ENCODE assay signal across 1 cellular context in genomic region chr3:151548206-151548605, GRCh38.
TF ChIP-seq lines count a peak whose summit lies in the region.

No MANE protein-coding gene starts in this region.

TF ChIP-seq in K562, 482 proteins besides CTCF, POLR2A, EP300 and RAD21 (continued from another document and continues in another):
- TF ChIP-seq, protein P1, sequence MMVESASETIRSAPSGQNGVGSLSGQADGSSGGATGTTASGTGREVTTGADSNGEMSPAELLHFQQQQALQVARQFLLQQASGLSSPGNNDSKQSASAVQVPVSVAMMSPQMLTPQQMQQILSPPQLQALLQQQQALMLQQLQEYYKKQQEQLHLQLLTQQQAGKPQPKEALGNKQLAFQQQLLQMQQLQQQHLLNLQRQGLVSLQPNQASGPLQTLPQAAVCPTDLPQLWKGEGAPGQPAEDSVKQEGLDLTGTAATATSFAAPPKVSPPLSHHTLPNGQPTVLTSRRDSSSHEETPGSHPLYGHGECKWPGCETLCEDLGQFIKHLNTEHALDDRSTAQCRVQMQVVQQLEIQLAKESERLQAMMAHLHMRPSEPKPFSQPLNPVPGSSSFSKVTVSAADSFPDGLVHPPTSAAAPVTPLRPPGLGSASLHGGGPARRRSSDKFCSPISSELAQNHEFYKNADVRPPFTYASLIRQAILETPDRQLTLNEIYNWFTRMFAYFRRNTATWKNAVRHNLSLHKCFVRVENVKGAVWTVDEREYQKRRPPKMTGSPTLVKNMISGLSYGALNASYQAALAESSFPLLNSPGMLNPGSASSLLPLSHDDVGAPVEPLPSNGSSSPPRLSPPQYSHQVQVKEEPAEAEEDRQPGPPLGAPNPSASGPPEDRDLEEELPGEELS (CRISPR knock-in tag; IDR thresholded peaks at IDR 0.05; ENCODE audit: borderline replicate concordance) = no peak
- TF ChIP-seq NR4A1 (CRISPR knock-in tag; IDR thresholded peaks at IDR 0.05) (no peak), NR4A1 (tag; IDR thresholded peaks at IDR 0.05) (no peak), ZZZ3 (IDR thresholded peaks at IDR 0.05) (no peak), POLR2AphosphoS2 (IDR thresholded peaks at IDR 0.05; ENCODE audit: low read length) (no peak), HINFP (tag; conservative IDR thresholded peaks at IDR 0.05; ENCODE audit: low read depth) (no peak), TRIM24 (IDR thresholded peaks at IDR 0.05) (no peak), ZNF24 (IDR thresholded peaks at IDR 0.05) (no peak), MCM3 (IDR thresholded peaks at IDR 0.05) (no peak), SMARCA4 (IDR thresholded peaks at IDR 0.05) (no peak), NCOA4 (IDR thresholded peaks at IDR 0.05; ENCODE audit: partially characterized antibody) (no peak), KAT8 (IDR thresholded peaks at IDR 0.05; ENCODE audit: low read depth) (no peak), TAL1 (IDR thresholded peaks at IDR 0.05) (peak; percentile 46), ZNF165 (CRISPR knock-in tag; IDR thresholded peaks at IDR 0.05; ENCODE audit: borderline replicate concordance) (no peak), BRF2 (IDR thresholded peaks at IDR 0.05; ENCODE audit: borderline replicate concordance, insufficient read depth, insufficient read length) (no peak), ZNF197 (CRISPR knock-in tag; IDR thresholded peaks at IDR 0.05; ENCODE audit: low read depth) (no peak), MAZ (CRISPR knock-in tag; conservative IDR thresholded peaks at IDR 0.05 in 1 of 2, IDR thresholded peaks at IDR 0.05 in 1 of 2) (no peak), HMBOX1 (IDR thresholded peaks at IDR 0.05) (0 out of 2 replicates have a peak, but pooled peaks have one; percentile 22), ZC3H4 (CRISPR knock-in tag; IDR thresholded peaks at IDR 0.05; ENCODE audit: borderline replicate concordance) (no peak), ZNF551 (CRISPR knock-in tag; IDR thresholded peaks at IDR 0.05) (no peak), MTA2 (IDR thresholded peaks at IDR 0.05; ENCODE audit: low read depth) (peak; percentile 34; the same call in 1 of the 2 replicates), ARHGAP35 (IDR thresholded peaks at IDR 0.05; ENCODE audit: partially characterized antibody) (peak; percentile 6), ZBTB40 (IDR thresholded peaks at IDR 0.05) (no peak), ZBTB40 (CRISPR knock-in tag; IDR thresholded peaks at IDR 0.05) (no peak), ETV5 (CRISPR knock-in tag; IDR thresholded peaks at IDR 0.05; ENCODE audit: low read depth) (no peak), ZNF263 (CRISPR knock-in tag; IDR thresholded peaks at IDR 0.05; ENCODE audit: borderline replicate concordance) (no peak), CBX8 (IDR thresholded peaks at IDR 0.05; ENCODE audit: borderline replicate concordance, extremely low read depth, low read depth, low read length, poor library complexity, severe bottlenecking) (no peak), SP2 (IDR thresholded peaks at IDR 0.05; ENCODE audit: extremely low read depth, low read depth, low read length, poor library complexity, severe bottlenecking) (no peak), FUS (optimal IDR thresholded peaks at IDR 0.05; ENCODE audit: low read depth, low read length) (no peak), NFRKB (IDR thresholded peaks at IDR 0.05; ENCODE audit: low read depth) (no peak), ZNF696 (CRISPR knock-in tag; conservative IDR thresholded peaks at IDR 0.05) (no peak), EHMT2 (IDR thresholded peaks at IDR 0.05) (peak; percentile 72; the same call in 1 of the 2 replicates), ILK (tag; IDR thresholded peaks at IDR 0.05; ENCODE audit: borderline replicate concordance, low read depth) (no peak), KLF1 (tag; IDR thresholded peaks at IDR 0.05) (no peak), DDX20 (tag; IDR thresholded peaks at IDR 0.05; ENCODE audit: low read depth) (no peak), GATAD2B (IDR thresholded peaks at IDR 0.05; ENCODE audit: borderline replicate concordance) (no peak), CREB1 (IDR thresholded peaks at IDR 0.05) (no peak), CREB1 (CRISPR knock-in tag; IDR thresholded peaks at IDR 0.05) (no peak), NCOA6 (IDR thresholded peaks at IDR 0.05) (no peak), NCOR1 (IDR thresholded peaks at IDR 0.05) (0 out of 2 replicates have a peak, but pooled peaks have one; percentile 20), ZNF175 (CRISPR knock-in tag; IDR thresholded peaks at IDR 0.05; ENCODE audit: low read depth) (no peak), MCM2 (IDR thresholded peaks at IDR 0.05; ENCODE audit: low read depth) (no peak), ARID3B (CRISPR knock-in tag; IDR thresholded peaks at IDR 0.05; ENCODE audit: borderline replicate concordance) (no peak), GTF2A2 (tag; IDR thresholded peaks at IDR 0.05) (no peak), JUND (IDR thresholded peaks at IDR 0.05; ENCODE audit: borderline replicate concordance, low read depth, low read length) (no peak), JUND (tag; IDR thresholded peaks at IDR 0.05; ENCODE audit: borderline replicate concordance, low read depth, low read length) (no peak)
- TF ChIP-seq, protein P2, sequence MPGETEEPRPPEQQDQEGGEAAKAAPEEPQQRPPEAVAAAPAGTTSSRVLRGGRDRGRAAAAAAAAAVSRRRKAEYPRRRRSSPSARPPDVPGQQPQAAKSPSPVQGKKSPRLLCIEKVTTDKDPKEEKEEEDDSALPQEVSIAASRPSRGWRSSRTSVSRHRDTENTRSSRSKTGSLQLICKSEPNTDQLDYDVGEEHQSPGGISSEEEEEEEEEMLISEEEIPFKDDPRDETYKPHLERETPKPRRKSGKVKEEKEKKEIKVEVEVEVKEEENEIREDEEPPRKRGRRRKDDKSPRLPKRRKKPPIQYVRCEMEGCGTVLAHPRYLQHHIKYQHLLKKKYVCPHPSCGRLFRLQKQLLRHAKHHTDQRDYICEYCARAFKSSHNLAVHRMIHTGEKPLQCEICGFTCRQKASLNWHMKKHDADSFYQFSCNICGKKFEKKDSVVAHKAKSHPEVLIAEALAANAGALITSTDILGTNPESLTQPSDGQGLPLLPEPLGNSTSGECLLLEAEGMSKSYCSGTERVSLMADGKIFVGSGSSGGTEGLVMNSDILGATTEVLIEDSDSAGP (CRISPR knock-in tag; IDR thresholded peaks at IDR 0.05) = no peak
- TF ChIP-seq, protein P3, sequence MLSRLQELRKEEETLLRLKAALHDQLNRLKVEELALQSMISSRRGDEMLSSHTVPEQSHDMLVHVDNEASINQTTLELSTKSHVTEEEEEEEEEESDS (CRISPR knock-in tag; IDR thresholded peaks at IDR 0.05) = no peak
- TF ChIP-seq, protein P4, sequence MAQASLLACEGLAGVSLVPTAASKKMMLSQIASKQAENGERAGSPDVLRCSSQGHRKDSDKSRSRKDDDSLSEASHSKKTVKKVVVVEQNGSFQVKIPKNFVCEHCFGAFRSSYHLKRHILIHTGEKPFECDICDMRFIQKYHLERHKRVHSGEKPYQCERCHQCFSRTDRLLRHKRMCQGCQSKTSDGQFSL (CRISPR knock-in tag; IDR thresholded peaks at IDR 0.05) = no peak
- TF ChIP-seq, protein P4 (tag; IDR thresholded peaks at IDR 0.05) = no peak
